ENCODE assay signal across 8 cellular contexts in the genomic region with DNA sequence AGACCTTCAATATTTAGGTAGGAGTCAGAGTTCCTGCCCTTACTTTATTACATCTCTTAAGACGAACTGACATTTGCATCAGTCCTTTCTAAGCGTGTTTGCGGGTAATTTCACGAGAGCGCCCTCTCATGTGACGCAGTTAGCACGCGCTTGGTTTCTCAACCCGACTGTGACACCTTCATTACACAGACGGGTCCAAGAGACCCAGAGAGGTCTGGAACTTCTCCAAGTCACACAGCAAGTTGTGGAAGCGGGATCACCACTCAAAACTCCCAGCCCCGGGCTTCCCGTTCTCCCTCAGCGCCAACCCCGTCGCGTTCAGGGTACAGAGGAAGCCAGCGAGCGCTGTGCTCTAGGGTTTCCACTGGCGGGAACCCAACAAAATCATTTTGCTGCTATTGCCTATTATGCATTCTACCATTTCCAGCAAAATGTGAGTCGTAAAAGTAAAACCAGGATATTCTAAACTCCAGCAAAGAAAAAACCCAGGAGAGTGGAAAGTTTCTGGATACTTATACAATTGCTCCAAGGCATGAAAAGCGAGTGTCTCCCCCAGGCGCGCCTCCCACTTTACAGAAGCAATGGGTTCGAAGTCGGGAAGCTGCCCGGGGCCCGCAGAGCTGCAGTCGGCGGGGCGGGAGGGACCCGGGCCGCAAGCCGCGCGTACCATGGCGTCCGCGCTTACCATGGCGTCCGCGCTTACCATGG. TPM values are rescaled to one million over a fixed set of nuclear protein-coding genes. Genes with fewer than 3 reads are reported as not detected.
DNase-seq lines count a peak whose midpoint lies in the region; ATAC-seq lines count a peak whose summit lies in the region.

No MANE protein-coding gene starts in this region.

- H3K4me3 Mint-ChIP-seq in activated CD4-positive, alpha-beta memory T cell treated with anti-CD3 and anti-CD28 coated beads for 36 hours, result peak overlapping the region; percentile 82

- DNase-seq in AG08395 (ENCODE audit: low spot score) (peak; percentile 63), NCI-H446 treated with DMSO at 0.1 percent for 48 hours (lab: John Stamatoyannopoulos, UW) (peak; percentile 36), medulla oblongata (ENCODE audit: extremely low spot score) (peak; percentile 89)
- DNase-seq in activated CD4-positive, alpha-beta memory T cell treated with anti-CD3 and anti-CD28 coated beads for 36 hours, result peak; percentile 84
- DNase-seq in effector CD4-positive, alpha-beta T cell, result peak; percentile 63
- peak; percentile 56 for DNase-seq in stimulated activated CD8-positive, alpha-beta memory T cell treated with anti-CD3 and anti-CD28 coated beads, Interleukin-12 subunit alpha, Interleukin-12 subunit beta, amount 100 ng/mL, for 1 hour (ENCODE audit: low read depth)

- peak; percentile 83 for ATAC-seq in GM18867 (IDR thresholded peaks at IDR 0.05; ENCODE audit: unreplicated experiment)
- ATAC-seq in HG03097 (IDR thresholded peaks at IDR 0.05; ENCODE audit: low FRiP score, unreplicated experiment), result peak; percentile 51

- H3K4me1 Mint-ChIP-seq in activated CD4-positive, alpha-beta memory T cell treated with anti-CD3 and anti-CD28 coated beads for 36 hours (ENCODE audit: low read depth), result peaks cover 54% of the 10 kb centered on the region

- intact Hi-C loops in activated CD4-positive, alpha-beta memory T cell treated with anti-CD3 and anti-CD28 coated beads for 36 hours (cut with micrococcal nuclease), result loop anchor here (1.0 to 10.0 kb wide), 9 partner anchors 9 to 445 kb away; partner anchors contain the start of genes CLUL1 and THOC1

- no peaks in the 10 kb centered on the region for H3K27me3 Mint-ChIP-seq in activated CD4-positive, alpha-beta memory T cell treated with anti-CD3 and anti-CD28 coated beads for 36 hours

- POLR2A ChIA-PET in activated CD4-positive, alpha-beta memory T cell treated with anti-CD3 and anti-CD28 coated beads for 36 hours (lab: Charles Lee), result interaction anchor here (0.6 to 1.7 kb wide), 10 partner anchors 24 to 1930 kb away, joined by 3 to 8 read pairs (median 3); partner anchors contain the start of gene TYMS

- no peaks in the 10 kb centered on the region for H3K9me3 Mint-ChIP-seq in activated CD4-positive, alpha-beta memory T cell treated with anti-CD3 and anti-CD28 coated beads for 36 hours

- H3K27ac Mint-ChIP-seq in activated CD4-positive, alpha-beta memory T cell treated with anti-CD3 and anti-CD28 coated beads for 36 hours, result peak overlapping the region; percentile 88

- CTCF ChIA-PET in activated CD4-positive, alpha-beta memory T cell treated with anti-CD3 and anti-CD28 coated beads for 36 hours (lab: Charles Lee), result interaction anchor here (0.7 to 2.8 kb wide), 16 partner anchors 10 to 130 kb away, joined by 3 to 34 read pairs (median 6); partner anchors contain the start of gene TYMS

- peaks cover 18% of the 10 kb centered on the region for H3K36me3 Mint-ChIP-seq in activated CD4-positive, alpha-beta memory T cell treated with anti-CD3 and anti-CD28 coated beads for 36 hours

RNA-seq across cellular contexts. Expression of gene ENOSF1, which starts 0.6 kb away (rescaled TPM):
- 10 to 100 TPM; 59.1 to 61.2 TPM for total RNA-seq in activated CD4-positive, alpha-beta memory T cell treated with anti-CD3 and anti-CD28 coated beads for 36 hours

RNA-seq across cellular contexts. Expression of gene TYMS, which starts 54.4 kb away (rescaled TPM):
- total RNA-seq in activated CD4-positive, alpha-beta memory T cell treated with anti-CD3 and anti-CD28 coated beads for 36 hours, result 100 to 1,000 TPM; 281 to 287 TPM

Comparison
In these comparisons a context has a peak if more than half of its experiments do, and no peak if none do; other contexts are left out.
1. Peak in every context shown above with its lines: DNase-seq and ATAC-seq.
2. DNase-seq: peak in every context shown above with its lines; median percentile 89 in medulla oblongata; 84 in activated CD4-positive, alpha-beta memory T cell treated with anti-CD3 and anti-CD28 coated beads for 36 hours; 63 in AG08395; 63 in effector CD4-positive, alpha-beta T cell; 56 in stimulated activated CD8-positive, alpha-beta memory T cell treated with anti-CD3 and anti-CD28 coated beads, Interleukin-12 subunit alpha, Interleukin-12 subunit beta, amount 100 ng/mL, for 1 hour; 36 in NCI-H446 treated with DMSO at 0.1 percent for 48 hours.